In genomic region chr20:45833883-45834796, GRCh38 we compare ENCODE assay signal across 8 cellular contexts. TPM values are rescaled to one million over a fixed set of nuclear protein-coding genes. Genes with fewer than 3 reads are reported as not detected.
DNase-seq lines count a peak whose midpoint lies in the region; ATAC-seq and TF ChIP-seq lines count a peak whose summit lies in the region.

No MANE protein-coding gene starts in this region.

- H3K27ac Mint-ChIP-seq in activated CD4-positive, alpha-beta T cell treated with anti-CD3 and anti-CD28 coated beads, Interleukin-2, amount 10 ng/mL, durations not matched to agents 7 days and 5 days, result no peak overlapping the region

- H3K36me3 Mint-ChIP-seq in activated CD4-positive, alpha-beta T cell treated with anti-CD3 and anti-CD28 coated beads, Interleukin-2, amount 10 ng/mL, durations not matched to agents 7 days and 5 days (ENCODE audit: low read depth), result no peaks in the 10 kb centered on the region

- H3K27me3 ChIP-seq in MG63, result no peaks in the 10 kb centered on the region
- H3K27me3 ChIP-seq in ectodermal cell (ENCODE audit: control insufficient read depth, insufficient read depth, low read length, poor library complexity, severe bottlenecking), result no peaks in the 10 kb centered on the region
- no peaks in the 10 kb centered on the region for H3K27me3 ChIP-seq in right lobe of liver

- DNase-seq in MG63 (peak; percentile 78), right lobe of liver (peak; percentile 70 to 78 (median 75))
- peak; percentile 25 for DNase-seq in activated CD4-positive, alpha-beta T cell treated with anti-CD3 and anti-CD28 coated beads, Interleukin-2, amount 10 ng/mL, durations not matched to agents 7 days and 5 days
- peak; percentile 48 for DNase-seq in stimulated activated CD4-positive, alpha-beta T cell treated with anti-CD3 and anti-CD28 coated beads, Interleukin-4, amount 100 ng/mL, for 1 hour

- TF ChIP-seq CTCF in GM12875 (IDR thresholded peaks at IDR 0.05; ENCODE audit: borderline replicate concordance, insufficient read depth, low read depth, low read length), result no peak
- TF ChIP-seq CTCF in right lobe of liver (IDR thresholded peaks at IDR 0.05), result no peak

- H3K4me3 ChIP-seq in GM12875 (ENCODE audit: low read depth, low read length) (peak overlapping the region; percentile 58), MG63 (peak overlapping the region; percentile 65), ectodermal cell (ENCODE audit: insufficient read depth, low read depth, low read length) (peak overlapping the region; percentile 63), right lobe of liver (peak overlapping the region; percentile 48 to 80 (median 63))

- peaks cover 11% of the 10 kb centered on the region for H3K4me1 Mint-ChIP-seq in activated CD4-positive, alpha-beta T cell treated with anti-CD3 and anti-CD28 coated beads, Interleukin-2, amount 10 ng/mL, durations not matched to agents 7 days and 5 days

- CTCF ChIA-PET in activated CD4-positive, alpha-beta T cell treated with anti-CD3 and anti-CD28 coated beads, Interleukin-2, amount 10 ng/mL, durations not matched to agents 7 days and 5 days (lab: Charles Lee), result interaction anchor here (1.4 kb wide), 1 partner anchor 62 kb away, joined by 3 read pairs; no protein-coding TSS in a partner anchor

- no peaks in the 10 kb centered on the region for H3K4me1 ChIP-seq in ectodermal cell (ENCODE audit: control insufficient read depth, insufficient read depth, low read length)
- peaks cover 0 to 7% (median 0%) of the 10 kb centered on the region in 4 donors for H3K4me1 ChIP-seq in right lobe of liver

- 5 to 6% methylated on average over 71 of the region's 71 CpGs for WGBS in ectodermal cell, 2 experiments
- 8% methylated on average over 8 of the region's 71 CpGs for WGBS in right lobe of liver (ENCODE audit: insufficient coverage, low coverage, low lambda C conversion rate, missing lambda C conversion rate)

- H3K27me3 Mint-ChIP-seq in activated CD4-positive, alpha-beta T cell treated with anti-CD3 and anti-CD28 coated beads, Interleukin-2, amount 10 ng/mL, durations not matched to agents 7 days and 5 days, result peaks cover 2% of the 10 kb centered on the region

- POLR2A ChIA-PET in activated CD4-positive, alpha-beta T cell treated with anti-CD3 and anti-CD28 coated beads, Interleukin-2, amount 10 ng/mL, durations not matched to agents 7 days and 5 days (lab: Charles Lee), result interaction anchor here (0.9 kb wide), 1 partner anchor 21 kb away, joined by 4 read pairs; the partner anchor contains the start of gene UBE2C

- H3K9me3 ChIP-seq in MG63, result no peaks in the 10 kb centered on the region
- H3K9me3 ChIP-seq in ectodermal cell (ENCODE audit: control insufficient read depth, low read length), result no peaks in the 10 kb centered on the region
- H3K9me3 ChIP-seq in right lobe of liver, result no peaks in the 10 kb centered on the region

- peak overlapping the region; percentile 72 for H3K4me3 Mint-ChIP-seq in activated CD4-positive, alpha-beta T cell treated with anti-CD3 and anti-CD28 coated beads, Interleukin-2, amount 10 ng/mL, durations not matched to agents 7 days and 5 days

- peak; percentile 79 to 91 (median 82) for ATAC-seq in right lobe of liver
- ATAC-seq in GM21390 (IDR thresholded peaks at IDR 0.05; ENCODE audit: unreplicated experiment), result no peak
- no peak for ATAC-seq in GM19452 (IDR thresholded peaks at IDR 0.05; ENCODE audit: unreplicated experiment)

- intact Hi-C loops in right lobe of liver (cut with DNase I), result no loop called here

- peak; percentile 27 for TF ChIP-seq POLR2A in right lobe of liver (IDR thresholded peaks at IDR 0.05)

- peak overlapping the region; percentile 30 for H3K27ac ChIP-seq in ectodermal cell (ENCODE audit: insufficient read depth, low read depth, low read length, poor library complexity, severe bottlenecking)
- peak overlapping the region; percentile 58 to 83 (median 69) for H3K27ac ChIP-seq in right lobe of liver

- peaks cover 39% of the 10 kb centered on the region for H3K36me3 ChIP-seq in MG63
- peaks cover 2% of the 10 kb centered on the region for H3K36me3 ChIP-seq in ectodermal cell (ENCODE audit: control insufficient read depth, insufficient read depth, low read length)
- no peaks in the 10 kb centered on the region for H3K36me3 ChIP-seq in right lobe of liver

- H3K9me3 Mint-ChIP-seq in activated CD4-positive, alpha-beta T cell treated with anti-CD3 and anti-CD28 coated beads, Interleukin-2, amount 10 ng/mL, durations not matched to agents 7 days and 5 days, result no peaks in the 10 kb centered on the region

RNA-seq across cellular contexts. Expression of gene SNX21, which starts 0.5 kb away (rescaled TPM):
- total RNA-seq in MG63 (2014; rRNA removed; shearing (Covaris generic); ENCODE audit: low replicate concordance), result 55.6 and 74.9 TPM in 2 replicates
- total RNA-seq in activated CD4-positive, alpha-beta T cell treated with anti-CD3 and anti-CD28 coated beads, Interleukin-2, amount 10 ng/mL, durations not matched to agents 7 days and 5 days, result under 1 TPM; 0.72 to 0.87 TPM
- 12.9 TPM for polyA plus RNA-seq in ectodermal cell (2013, experiment 1 of 4)
- polyA plus RNA-seq in ectodermal cell (2013, experiment 2 of 4), result 12.3 TPM
- polyA plus RNA-seq in ectodermal cell (2013, experiment 3 of 4), result 10.7 TPM
- 13.3 TPM for polyA plus RNA-seq in ectodermal cell (2013, experiment 4 of 4)
- total RNA-seq in right lobe of liver, result 10 to 100 TPM in 2 of 6 experiments, 1 to 10 TPM in 4; 3.4 to 21.8 (median 6.8) TPM

RNA-seq across cellular contexts. Expression of gene TNNC2, which starts 7.0 kb away (rescaled TPM):
- total RNA-seq in MG63 (2014; rRNA removed; shearing (Covaris generic); ENCODE audit: low replicate concordance), result not detected in 2 replicates
- not detected for total RNA-seq in activated CD4-positive, alpha-beta T cell treated with anti-CD3 and anti-CD28 coated beads, Interleukin-2, amount 10 ng/mL, durations not matched to agents 7 days and 5 days
- polyA plus RNA-seq in ectodermal cell (2013, experiment 1 of 4), result 1.9 TPM
- polyA plus RNA-seq in ectodermal cell (2013, experiment 2 of 4), result 1.1 TPM
- 1.0 TPM for polyA plus RNA-seq in ectodermal cell (2013, experiment 3 of 4)
- 1.5 TPM for polyA plus RNA-seq in ectodermal cell (2013, experiment 4 of 4)
- total RNA-seq in right lobe of liver, result 1 to 10 TPM in 1 of 6 experiments, under 1 TPM in 2, not detected in 3; 0.37 to 3.5 (median 0.86) TPM

RNA-seq across cellular contexts. Expression of gene UBE2C, which starts 21.7 kb away (rescaled TPM):
- 69.5 and 72.7 TPM in 2 replicates for total RNA-seq in MG63 (2014; rRNA removed; shearing (Covaris generic); ENCODE audit: low replicate concordance)
- 100 to 1,000 TPM; 232 to 244 TPM for total RNA-seq in activated CD4-positive, alpha-beta T cell treated with anti-CD3 and anti-CD28 coated beads, Interleukin-2, amount 10 ng/mL, durations not matched to agents 7 days and 5 days
- 201 TPM for polyA plus RNA-seq in ectodermal cell (2013, experiment 1 of 4)
- polyA plus RNA-seq in ectodermal cell (2013, experiment 2 of 4), result 156 TPM
- polyA plus RNA-seq in ectodermal cell (2013, experiment 3 of 4), result 234 TPM
- polyA plus RNA-seq in ectodermal cell (2013, experiment 4 of 4), result 236 TPM
- 1 to 10 TPM in 4 of 6 experiments, under 1 TPM in 1, not detected in 1; 0.66 to 5.8 (median 3.7) TPM for total RNA-seq in right lobe of liver

RNA-seq across cellular contexts. Expression of gene ACOT8, which starts 23.1 kb away (rescaled TPM):
- total RNA-seq in MG63 (2014; rRNA removed; shearing (Covaris generic); ENCODE audit: low replicate concordance), result 39.6 and 46.9 TPM in 2 replicates
- total RNA-seq in activated CD4-positive, alpha-beta T cell treated with anti-CD3 and anti-CD28 coated beads, Interleukin-2, amount 10 ng/mL, durations not matched to agents 7 days and 5 days, result 10 to 100 TPM; 35.0 to 35.6 TPM
- 19.8 TPM for polyA plus RNA-seq in ectodermal cell (2013, experiment 1 of 4)
- 19.1 TPM for polyA plus RNA-seq in ectodermal cell (2013, experiment 2 of 4)
- polyA plus RNA-seq in ectodermal cell (2013, experiment 3 of 4), result 12.7 TPM
- polyA plus RNA-seq in ectodermal cell (2013, experiment 4 of 4), result 15.0 TPM
- 10 to 100 TPM; 13.9 to 32.1 (median 19.4) TPM for total RNA-seq in right lobe of liver

RNA-seq across cellular contexts. Expression of gene ZSWIM3, which starts 23.3 kb away (rescaled TPM):
- total RNA-seq in MG63 (2014; rRNA removed; shearing (Covaris generic); ENCODE audit: low replicate concordance), result 8.4 and 14.2 TPM in 2 replicates
- 1 to 10 TPM; 6.2 to 6.4 TPM for total RNA-seq in activated CD4-positive, alpha-beta T cell treated with anti-CD3 and anti-CD28 coated beads, Interleukin-2, amount 10 ng/mL, durations not matched to agents 7 days and 5 days
- 4.8 TPM for polyA plus RNA-seq in ectodermal cell (2013, experiment 1 of 4)
- 4.1 TPM for polyA plus RNA-seq in ectodermal cell (2013, experiment 2 of 4)
- polyA plus RNA-seq in ectodermal cell (2013, experiment 3 of 4), result 4.0 TPM
- 4.6 TPM for polyA plus RNA-seq in ectodermal cell (2013, experiment 4 of 4)
- 1 to 10 TPM; 1.7 to 2.7 (median 1.9) TPM for total RNA-seq in right lobe of liver

Comparison
In these comparisons a context has a peak if more than half of its experiments do, and no peak if none do; other contexts are left out.
1. DNase-seq: peak in every context shown above with its lines; median percentile 78 in MG63; 75 in right lobe of liver; 48 in stimulated activated CD4-positive, alpha-beta T cell treated with anti-CD3 and anti-CD28 coated beads, Interleukin-4, amount 100 ng/mL, for 1 hour; 25 in activated CD4-positive, alpha-beta T cell treated with anti-CD3 and anti-CD28 coated beads, Interleukin-2, amount 10 ng/mL, durations not matched to agents 7 days and 5 days.
2. ATAC-seq: peak in right lobe of liver (4 of 4); none in GM21390 (single experiment) and GM19452 (single experiment).
3. RNA of gene UBE2C, which starts 21.7 kb away (total RNA-seq): 232 to 244 TPM in activated CD4-positive, alpha-beta T cell treated with anti-CD3 and anti-CD28 coated beads, Interleukin-2, amount 10 ng/mL, durations not matched to agents 7 days and 5 days and 69.5 to 72.7 TPM in MG63; 0.66 to 5.8 TPM in right lobe of liver; every median in the first group is over 10 times any median in the second.
4. Peak in every context shown above with its lines, with median percentiles within 50 percentile points of each other: H3K4me3 ChIP-seq.